In genomic region chr2:20443276-20443920, GRCh38 we compare ENCODE assay signal across 8 cellular contexts. TPM values are rescaled to one million over a fixed set of nuclear protein-coding genes. Genes with fewer than 3 reads are reported as not detected.
DNase-seq lines count a peak whose midpoint lies in the region; ATAC-seq, FAIRE-seq and TF ChIP-seq lines count a peak whose summit lies in the region.

No MANE protein-coding gene starts in this region.

- no peak overlapping the region for H3K4me3 ChIP-seq in fibroblast of the aortic adventitia (ENCODE audit: low read depth, low read length)

- TF ChIP-seq CTCF in D721Med (IDR thresholded peaks at IDR 0.05; ENCODE audit: insufficient read depth, missing control alignments) (peak; percentile 62), fibroblast of the aortic adventitia (IDR thresholded peaks at IDR 0.05; ENCODE audit: insufficient read depth, low read length) (peak; percentile 45)

- ATAC-seq in GM19035 (IDR thresholded peaks at IDR 0.05; ENCODE audit: unreplicated experiment) (no peak), HG03159 (IDR thresholded peaks at IDR 0.05; ENCODE audit: unreplicated experiment) (no peak)

- FAIRE-seq in D721Med (lab: Jason Lieb, UNC) (no peak), HTR-8/SVneo (lab: Jason Lieb, UNC) (no peak)

- no peak for DNase-seq in D721Med (ENCODE audit: insufficient read length, low spot score)
- DNase-seq in HT1080 (ENCODE audit: low read depth), result peak; percentile 68
- DNase-seq in SHP77 (lab: John Stamatoyannopoulos, UW), result peak; percentile 21 to 33
- DNase-seq in fibroblast of the aortic adventitia (ENCODE audit: low read depth), result peak; percentile 80
- DNase-seq in renal cortical epithelial cell (ENCODE audit: low read depth), result peak; percentile 99
- DNase-seq in HTR-8/SVneo (ENCODE audit: insufficient read length, low spot score), result no peak

RNA-seq across cellular contexts. Expression of gene RHOB, which starts 3.5 kb away (rescaled TPM):
- total RNA-seq in HT1080 (2014; rRNA removed; shearing (Covaris generic)), result 102 and 107 TPM in 2 replicates
- polyA plus RNA-seq in HT1080 (2015; cell fraction: cytosol; rRNA removed), result 73.4 and 77.7 TPM in 2 replicates
- polyA plus RNA-seq in HT1080 (2015; cell fraction: nucleus; rRNA removed), result 65.4 and 72.1 TPM in 2 replicates
- total RNA-seq in fibroblast of the aortic adventitia (ENCODE audit: low replicate concordance) (40.5 and 82.0 TPM in 2 replicates), renal cortical epithelial cell (466 and 1,033 TPM in 2 replicates)

Comparison
In these comparisons a context has a peak if more than half of its experiments do, and no peak if none do; other contexts are left out.
1. DNase-seq: peak in HT1080 (single experiment), SHP77 (2 of 2), fibroblast of the aortic adventitia (single experiment) and renal cortical epithelial cell (single experiment); none in D721Med (single experiment) and HTR-8/SVneo (single experiment).